ENCODE assay signal across 7 cellular contexts in the genomic region with DNA sequence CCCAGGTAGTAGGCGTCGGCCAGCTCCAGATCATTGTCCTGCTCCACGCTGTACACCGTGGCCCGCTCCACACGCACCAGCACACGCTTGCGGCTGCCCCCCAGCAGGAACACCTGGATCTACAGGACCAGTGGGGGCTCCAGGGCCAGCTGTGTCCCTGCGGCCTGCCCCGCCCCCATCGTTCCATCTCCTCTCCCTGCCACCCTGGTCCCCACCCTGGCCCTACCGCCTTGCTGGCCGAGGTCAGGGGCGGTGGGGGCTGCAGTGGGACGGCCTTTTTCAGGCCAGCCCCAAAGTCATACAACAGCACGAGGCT.
"Had no signal": no experiment of that assay in that cellular context is flagged by ENCODE, and none has a peak within 500 bp of the region (broad histone marks: within the 10 kb centered on the region; RNA-seq: fewer than 3 reads in every experiment).

No MANE protein-coding gene starts in this region.

- FAIRE-seq: H1, H54 had no signal

- H3K36me3 Mint-ChIP-seq: IgD-negative memory B cell had no signal

- ATAC-seq: GM23338 had no signal

- H3K4me3 Mint-ChIP-seq: GM23338, H9, HFFc6, IgD-negative memory B cell had no signal

- H3K4me1 Mint-ChIP-seq: GM23338, H9 had no signal

- H2AFZ ChIP-seq: GM23338 had no signal

- H3K27ac Mint-ChIP-seq: GM23338, H9, HFFc6, IgD-negative memory B cell had no signal

- H3K27me3 Mint-ChIP-seq: IgD-negative memory B cell had no signal

- DNase-seq: H9, HFFc6, KBM-7 had no signal

- H3K4me3 ChIP-seq: GM23338 had no signal

- H3K9me3 Mint-ChIP-seq: HFFc6 had no signal

- H3K4me2 ChIP-seq: GM23338 had no signal
